1 cellular context compared by ENCODE assay signal in genomic region chr6:10425177-10425972, GRCh38.
TF ChIP-seq lines count a peak whose summit lies in the region.

No MANE protein-coding gene starts in this region.

TF ChIP-seq in SK-N-SH, 30 proteins besides CTCF, POLR2A, EP300 and RAD21 (continued from another document):
- TF ChIP-seq PBX3 (IDR thresholded peaks at IDR 0.05), result no peak
